21 cellular contexts compared by ENCODE assay signal in genomic region chr7:155130493-155130892, GRCh38.
"Had no signal": no experiment of that assay in that cellular context is flagged by ENCODE, and none has a peak within 500 bp of the region (broad histone marks: within the 10 kb centered on the region; RNA-seq: fewer than 3 reads in every experiment).

No MANE protein-coding gene starts in this region.

- H3K9me3 ChIP-seq: ascending aorta, SJCRH30 had no signal

- H3K27me3 ChIP-seq: ascending aorta had no signal

- H3K27ac ChIP-seq: ascending aorta, SJCRH30, SK-N-MC had no signal

- H3K4me3 ChIP-seq: ascending aorta, SJCRH30, SK-N-MC had no signal

- FAIRE-seq: TTC549 had no signal

- H3K4me1 ChIP-seq: ascending aorta, SJCRH30 had no signal

- H3K36me3 ChIP-seq: ascending aorta, SJCRH30 had no signal

- DNase-seq: activated CD4-positive, alpha-beta T cell treated with anti-CD3 and anti-CD28 coated beads for 36 hours; activated CD4-positive, alpha-beta T cell treated with anti-CD3 and anti-CD28 coated beads, Interleukin-2, amount 10 ng/mL, durations not matched to agents 7 days and 5 days; activated CD4-positive, alpha-beta T cell treated with anti-CD3 and anti-CD28 coated beads, Interleukin-2, amount 50 U/mL, for 48 hours; activated CD8-positive, alpha-beta T cell treated with anti-CD3 and anti-CD28 coated beads, Interleukin-2, amount 10 ng/mL, durations not matched to agents 7 days and 5 days; activated naive CD4-positive, alpha-beta T cell; activated naive CD4-positive, alpha-beta T cell treated with anti-CD3 and anti-CD28 coated beads, Interleukin-2, amount 50 U/mL, for 16 hours; activated naive CD8-positive, alpha-beta T cell treated with anti-CD3 and anti-CD28 coated beads for 36 hours; activated T-cell treated with anti-CD3 and anti-CD28 coated beads, Interleukin-2, amount 50 U/mL, for 24 hours; amniotic stem cell; NCI-H1105; NCI-H1417 treated with DMSO at 0.1 percent for 48 hours; NCI-H187 treated with DMSO at 0.1 percent for 48 hours; NCI-H2081; NCI-H226; NCI-H524 treated with DMSO at 0.1 percent for 48 hours; SHP77; SJCRH30 had no signal

- ATAC-seq: activated CD4-positive, alpha-beta T cell treated with anti-CD3 and anti-CD28 coated beads for 36 hours; activated CD8-positive, alpha-beta T cell treated with anti-CD3 and anti-CD28 coated beads, Interleukin-2, amount 10 ng/mL, durations not matched to agents 7 days and 5 days; Panc1 had no signal
